8 cellular contexts compared by ENCODE assay signal in the genomic region with DNA sequence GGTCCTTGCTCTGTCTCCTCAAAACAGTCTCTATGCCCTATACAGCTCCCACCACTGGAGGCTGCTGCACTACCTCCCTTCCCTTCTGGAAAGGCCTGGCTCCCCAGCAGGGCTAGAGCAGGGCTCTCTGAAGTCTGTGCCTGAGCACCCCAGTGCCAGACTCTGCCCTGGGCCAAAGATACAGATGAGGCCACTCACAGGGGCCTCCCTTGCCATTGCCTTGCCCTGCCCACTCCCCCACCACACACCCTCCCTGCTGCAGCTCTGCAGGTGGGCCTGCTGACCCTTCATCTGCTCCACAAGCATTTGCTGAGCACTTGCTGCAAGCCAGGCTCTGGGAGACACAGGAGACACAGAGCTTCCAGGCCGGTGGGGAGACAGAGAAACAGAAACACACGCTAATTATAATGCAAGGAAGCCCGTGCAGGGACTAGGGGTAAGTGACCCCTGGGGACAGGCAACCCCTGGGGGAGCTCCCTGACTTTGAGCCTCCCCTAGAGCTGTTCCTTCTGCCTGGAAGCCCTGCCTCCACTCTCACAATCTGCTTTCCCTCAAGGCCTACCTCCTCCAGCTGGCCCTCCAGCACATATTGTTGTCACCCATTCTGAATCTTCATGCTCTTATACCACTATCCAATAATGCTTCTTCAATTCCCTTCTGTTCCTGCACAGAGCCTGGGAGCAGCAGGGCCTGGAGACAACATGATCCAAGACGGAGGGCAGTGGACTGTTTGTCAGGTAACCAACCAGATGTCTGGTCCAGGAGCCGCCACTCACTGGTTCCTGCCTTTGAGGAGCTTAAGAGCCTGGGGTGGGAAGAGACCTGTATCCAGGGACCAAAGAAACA. TPM values are rescaled to one million over a fixed set of nuclear protein-coding genes. Genes with fewer than 3 reads are reported as not detected.
DNase-seq lines count a peak whose midpoint lies in the region; ATAC-seq and TF ChIP-seq lines count a peak whose summit lies in the region.

No MANE protein-coding gene starts in this region.

- peak overlapping the region; percentile 27 to 95 for H3K27ac ChIP-seq in coronary artery

- intact Hi-C loops in CD14-positive monocyte (cut with micrococcal nuclease) = no loop called here

- H3K4me3 ChIP-seq in coronary artery = peak overlapping the region; percentile 2

- peaks cover 99% of the 10 kb centered on the region for H3K4me1 Mint-ChIP-seq in CD14-positive monocyte
- peaks cover 50 to 100% (median 99%) of the 10 kb centered on the region in 4 donors for H3K4me1 Mint-ChIP-seq in naive thymus-derived CD8-positive, alpha-beta T cell

- H3K4me3 Mint-ChIP-seq in CD14-positive monocyte = peak overlapping the region in 1 of 2 donors; percentile 36
- H3K4me3 Mint-ChIP-seq in naive thymus-derived CD8-positive, alpha-beta T cell = peak overlapping the region in 8 of 10 donors; percentile 16 to 73 (median 50)

- H3K27me3 Mint-ChIP-seq in CD14-positive monocyte (ENCODE audit: low read depth in 3 of 3) = no peaks in the 10 kb centered on the region
- H3K27me3 Mint-ChIP-seq in naive thymus-derived CD8-positive, alpha-beta T cell = no peaks in the 10 kb centered on the region

- H3K36me3 Mint-ChIP-seq in CD14-positive monocyte = peaks cover 3 to 9% of the 10 kb centered on the region in 2 donors
- peaks cover 0 to 3% (median 0%) of the 10 kb centered on the region in 3 donors for H3K36me3 Mint-ChIP-seq in naive thymus-derived CD8-positive, alpha-beta T cell

- no peak for DNase-seq in CD14-positive monocyte (ENCODE audit: low spot score)
- DNase-seq in NCI-H2171 (lab: John Stamatoyannopoulos, UW) = peak; percentile 48
- DNase-seq in coronary artery (ENCODE audit: low spot score) = peak; percentile 73
- DNase-seq in naive thymus-derived CD8-positive, alpha-beta T cell = no peak
- no peak for DNase-seq in GOT3 (lab: John Stamatoyannopoulos, UW)
- DNase-seq in NOMO-1 (lab: John Stamatoyannopoulos, UW; ENCODE audit: unreplicated experiment in 2 of 2) = no peak
- no peak for DNase-seq in H4 (ENCODE audit: low spot score)

- TF ChIP-seq CTCF in CD14-positive monocyte (IDR thresholded peaks at IDR 0.05) (peak; percentile 12), coronary artery (IDR thresholded peaks at IDR 0.05) (no peak)

- POLR2A ChIA-PET in naive thymus-derived CD8-positive, alpha-beta T cell (lab: Charles Lee) = interaction anchor here (9.5 to 10.9 kb wide), 2 partner anchors 8 to 40 kb away, joined by 103 to 330 read pairs; a partner anchor contains a TSS

- no peaks in the 10 kb centered on the region for H3K9me3 Mint-ChIP-seq in CD14-positive monocyte
- H3K9me3 Mint-ChIP-seq in naive thymus-derived CD8-positive, alpha-beta T cell = no peaks in the 10 kb centered on the region

- peak overlapping the region in 5 of 7 donors; percentile 25 to 74 (median 46) for H3K27ac Mint-ChIP-seq in CD14-positive monocyte
- H3K27ac Mint-ChIP-seq in naive thymus-derived CD8-positive, alpha-beta T cell = peak overlapping the region; percentile 53 to 92 (median 88)

- no peak for ATAC-seq in naive thymus-derived CD8-positive, alpha-beta T cell
- no peak for ATAC-seq in GM21717 (IDR thresholded peaks at IDR 0.05; ENCODE audit: unreplicated experiment)

RNA-seq across cellular contexts. Expression of gene PNMA1, which starts 32.6 kb away (rescaled TPM):
- polyA plus RNA-seq in CD14-positive monocyte = 1 to 10 TPM; 4.4 to 6.4 TPM
- 10 to 100 TPM; 40.0 to 43.4 TPM for total RNA-seq in naive thymus-derived CD8-positive, alpha-beta T cell
- polyA plus RNA-seq in naive thymus-derived CD8-positive, alpha-beta T cell = 10 to 100 TPM; 31.6 to 37.2 (median 37.2) TPM
- total RNA-seq in H4 (2014; rRNA removed; shearing (Covaris generic)) = 12.9 and 14.0 TPM in 2 replicates

Comparison
In these comparisons a context has a peak if more than half of its experiments do, and no peak if none do; other contexts are left out.
1. DNase-seq: peak in NCI-H2171 (single experiment) and coronary artery (single experiment); none in CD14-positive monocyte (single experiment), naive thymus-derived CD8-positive, alpha-beta T cell (0 of 10), GOT3 (single experiment), NOMO-1 (0 of 2) and H4 (single experiment).